In the genomic region with DNA sequence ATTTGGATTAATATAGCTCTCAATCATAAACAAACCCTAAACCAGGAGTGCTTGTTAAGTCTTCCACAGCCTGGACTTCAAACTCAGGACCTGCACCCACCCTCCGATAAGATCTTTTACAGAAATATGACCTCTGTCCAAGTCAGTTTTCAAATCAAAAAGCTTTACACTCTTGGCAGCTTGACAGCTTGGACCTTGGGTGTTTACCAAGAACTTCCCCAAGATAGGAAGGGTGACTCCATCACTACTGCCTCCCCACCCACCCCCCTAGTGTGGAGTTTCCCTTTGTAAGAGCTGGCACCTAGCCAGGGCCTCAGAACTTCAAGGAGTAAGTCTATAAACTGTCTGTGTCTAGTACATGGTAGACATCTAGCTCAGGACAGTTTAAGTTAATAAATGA, we compare ENCODE assay signal across 9 cellular contexts. TPM values are rescaled to one million over a fixed set of nuclear protein-coding genes. Genes with fewer than 3 reads are reported as not detected.
DNase-seq lines count a peak whose midpoint lies in the region; ATAC-seq and TF ChIP-seq lines count a peak whose summit lies in the region.
"Had no signal": no experiment of that assay in that cellular context is flagged by ENCODE, and none has a peak within 500 bp of the region (broad histone marks: within the 10 kb centered on the region; RNA-seq: fewer than 3 reads in every experiment).

No MANE protein-coding gene starts in this region.

- DNase-seq in HFFc6 (no peak), amniotic stem cell (lab: John Stamatoyannopoulos, UW) (peak; percentile 62), left cardiac atrium (peak; percentile 91), NCI-H1048 (lab: John Stamatoyannopoulos, UW) (no peak)
- DNase-seq in activated CD4-positive, alpha-beta T cell treated with anti-CD3 and anti-CD28 coated beads, Interleukin-2, amount 50 U/mL, for 1 hour: no peak
- DNase-seq: activated gamma-delta T cell had no signal

- peaks cover 94% of the 10 kb centered on the region for H3K4me1 Mint-ChIP-seq in HFFc6 (ENCODE audit: low read depth)

- TF ChIP-seq CTCF in HFFc6 (IDR thresholded peaks at IDR 0.05): no peak

- no peaks in the 10 kb centered on the region for H3K9me3 Mint-ChIP-seq in HFFc6

- no peaks in the 10 kb centered on the region for H3K27me3 Mint-ChIP-seq in HFFc6 (ENCODE audit: insufficient read depth)

- H3K4me3 ChIP-seq in skin epidermis: no peak overlapping the region

- ATAC-seq in left cardiac atrium: peak; percentile 38 to 66
- no peak for ATAC-seq in GM21619 (IDR thresholded peaks at IDR 0.05; ENCODE audit: unreplicated experiment)
- ATAC-seq in HG03159 (IDR thresholded peaks at IDR 0.05; ENCODE audit: unreplicated experiment): no peak

- intact Hi-C loops in left cardiac atrium (cut with DNase I): no loop called here

- peaks cover 42% of the 10 kb centered on the region for H3K36me3 Mint-ChIP-seq in HFFc6 (ENCODE audit: low read depth)

- H3K4me3 Mint-ChIP-seq in HFFc6: no peak overlapping the region; the same call in 1 of the 2 replicates

- H3K27ac ChIP-seq in skin epidermis: peak overlapping the region in 14 of 21 experiments; percentile 20 to 71 (median 60)

- H3K27ac Mint-ChIP-seq in HFFc6: peak overlapping the region; percentile 58

RNA-seq across cellular contexts. Expression of a gene that starts 9.6 kb away (rescaled TPM):
- total RNA-seq in HFFc6 (2021; fragmentation: NEBNext Ultra II Directional; extraction: Animal tissue kit (Norgen Biotek cat#: 25700)): 10 to 100 TPM; 24.4 to 55.1 (median 26.2) TPM
- total RNA-seq in left cardiac atrium: 10 to 100 TPM; 12.4 to 17.5 TPM

Comparison
In these comparisons a context has a peak if more than half of its experiments do, and no peak if none do; other contexts are left out.
1. DNase-seq: peak in amniotic stem cell (single experiment) and left cardiac atrium (single experiment); none in HFFc6 (single experiment), NCI-H1048 (single experiment) and activated CD4-positive, alpha-beta T cell treated with anti-CD3 and anti-CD28 coated beads, Interleukin-2, amount 50 U/mL, for 1 hour (single experiment).
2. ATAC-seq: peak in left cardiac atrium (2 of 2); none in GM21619 (single experiment) and HG03159 (single experiment).